Comparison of ENCODE assay signal across 20 cellular contexts in the genomic region with DNA sequence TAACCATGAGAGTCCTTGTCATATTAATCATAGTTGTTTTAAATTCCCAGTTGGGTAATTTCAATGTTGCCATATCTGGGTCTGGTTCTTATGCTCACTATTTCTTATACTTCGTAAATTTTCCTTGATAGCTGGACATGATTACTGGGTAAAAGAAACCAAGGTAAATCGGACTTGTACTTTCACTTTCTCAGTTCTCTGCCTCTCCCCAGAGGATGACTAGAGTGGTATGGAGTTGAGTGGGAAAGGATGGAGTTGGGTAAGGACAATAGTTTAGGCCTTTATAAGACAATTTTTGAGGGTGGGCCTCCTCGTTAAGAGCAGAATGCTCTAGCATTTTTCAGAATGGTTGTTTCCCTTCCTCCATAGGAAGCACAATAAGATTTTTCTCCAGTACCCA.
"Had no signal": no experiment of that assay in that cellular context is flagged by ENCODE, and none has a peak within 500 bp of the region (broad histone marks: within the 10 kb centered on the region; RNA-seq: fewer than 3 reads in every experiment).

No MANE protein-coding gene starts in this region.

- H3K36me3 ChIP-seq: colonic mucosa, left ventricle myocardium inferior, neutrophil, transverse colon, vagina, WERI-Rb-1 had no signal

- H3K27ac ChIP-seq: body of pancreas, colonic mucosa, left ventricle myocardium inferior, neutrophil, transverse colon, vagina, WERI-Rb-1 had no signal

- H3K4me3 ChIP-seq: body of pancreas, colonic mucosa, left ventricle myocardium inferior, transverse colon, vagina had no signal

- H3K4me1 ChIP-seq: body of pancreas, colonic mucosa, left ventricle myocardium inferior, transverse colon, vagina had no signal

- ATAC-seq: activated CD8-positive, alpha-beta memory T cell treated with anti-CD3 and anti-CD28 coated beads, Interleukin-2, amount 10 ng/mL, durations not matched to agents 7 days and 5 days; activated T-cell treated with anti-CD3 and anti-CD28 coated beads, Interleukin-2, amount 50 U/mL, for 4 hours; body of pancreas; esophagus mucosa; natural killer cell; stimulated activated naive B cell treated with anti-CD40 and anti-IgM and Interleukin-4, amounts not matched to agents 10 μg/mL and 1 μg/mL and 100 μg/mL, for 72 hours had no signal

- H3K27me3 ChIP-seq: body of pancreas, colonic mucosa, neutrophil, transverse colon, vagina had no signal

- DNase-seq: activated CD4-positive, alpha-beta T cell treated with anti-CD3 and anti-CD28 coated beads, Interleukin-2, amount 50 U/mL, for 48 hours; activated CD8-positive, alpha-beta memory T cell treated with anti-CD3 and anti-CD28 coated beads, Interleukin-2, amount 10 ng/mL, durations not matched to agents 7 days and 5 days; activated effector memory CD4-positive, alpha-beta T cell treated with Interleukin-2 at 50 U/mL for 16 hours; activated T-cell treated with anti-CD3 and anti-CD28 coated beads, Interleukin-2, amount 50 U/mL, for 4 hours; amniotic stem cell; body of pancreas; caudate nucleus; colonic mucosa; foreskin fibroblast; hypothalamus; left ventricle myocardium inferior; natural killer cell; posterior cingulate gyrus; retina; stimulated activated naive B cell treated with anti-CD40 and anti-IgM and Interleukin-4, amounts not matched to agents 10 μg/mL and 1 μg/mL and 100 μg/mL, for 72 hours; transverse colon; WERI-Rb-1 had no signal

- H3K9me3 ChIP-seq: body of pancreas, colonic mucosa, left ventricle myocardium inferior, neutrophil, transverse colon, vagina had no signal
